31 cellular contexts compared by ENCODE assay signal in the genomic region with DNA sequence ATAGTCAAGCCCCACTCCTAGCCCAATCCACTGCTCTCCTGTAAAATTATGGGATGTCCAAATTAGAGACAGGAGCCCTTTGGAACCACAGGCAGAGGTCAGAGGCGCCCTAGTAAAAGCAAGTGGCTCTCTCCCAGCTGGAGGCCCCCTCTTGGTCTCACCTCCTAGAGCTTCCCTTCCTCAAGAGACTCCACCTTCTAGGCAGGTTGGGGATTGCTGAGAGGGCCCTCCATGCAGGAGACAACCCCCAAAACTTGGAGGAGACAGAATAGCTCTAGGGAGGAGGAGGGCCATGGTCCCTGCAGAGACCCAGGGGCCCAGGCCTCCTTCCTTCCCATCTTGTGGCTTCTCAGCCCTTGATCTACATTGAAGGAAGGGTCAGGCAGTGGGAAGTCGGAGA. TPM values are rescaled to one million over a fixed set of nuclear protein-coding genes. Genes with fewer than 3 reads are reported as not detected.
DNase-seq lines count a peak whose midpoint lies in the region; FAIRE-seq and TF ChIP-seq lines count a peak whose summit lies in the region.
"Had no signal": no experiment of that assay in that cellular context is flagged by ENCODE, and none has a peak within 500 bp of the region (broad histone marks: within the 10 kb centered on the region; RNA-seq: fewer than 3 reads in every experiment).

No MANE protein-coding gene starts in this region.

- no peak for TF ChIP-seq EP300 in H1 (IDR thresholded peaks at IDR 0.05; ENCODE audit: borderline replicate concordance in 1 of 2, low read depth in 2 of 2, low read length in 2 of 2)

- WGBS in H9 (ENCODE audit: extremely low coverage, insufficient read length, low lambda C conversion rate), result no CpG with 5 or more reads among the region's 2 CpGs
- WGBS in H1 (ENCODE audit: extremely low coverage in 1 of 2, insufficient coverage in 1 of 2, insufficient read length in 1 of 2, insufficient replicate concordance in 2 of 2, low coverage in 1 of 2, low lambda C conversion rate in 2 of 2, missing lambda C conversion rate in 1 of 2), 2 experiments, result 77% methylated on average over 2 of the region's 2 CpGs; no CpG with 5 or more reads in 1 of the 2 experiments

- peaks cover 37% of the 10 kb centered on the region for H3K27me3 Mint-ChIP-seq in H9 (ENCODE audit: low read depth)
- peaks cover 17% of the 10 kb centered on the region for H3K27me3 Mint-ChIP-seq in progenitor cell of endocrine pancreas

- H3K23me2 ChIP-seq in H9 (ENCODE audit: insufficient read length, low read depth, low read length, poor library complexity, severe bottlenecking) (peaks cover 3% of the 10 kb centered on the region), H1 (ENCODE audit: low read depth, low read length) (peaks cover 2% of the 10 kb centered on the region; the same call in 1 of the 2 replicates)

- peaks cover 12% of the 10 kb centered on the region for H3K4me1 ChIP-seq in H9 (ENCODE audit: insufficient read depth, low read length)
- H3K4me1 ChIP-seq in H1 (replicated peaks in 1 of 4; ENCODE audit: control insufficient read depth in 3 of 4, insufficient read depth in 4 of 4, low read length in 3 of 4), result peaks cover 13 to 26% (median 17%) of the 10 kb centered on the region in 4 experiments
- H3K4me1 ChIP-seq: BE2C had no signal

- H3K4me2 ChIP-seq in H9 (ENCODE audit: insufficient read depth, insufficient read length, low read length) (no peak overlapping the region), H1 (ENCODE audit: insufficient read depth in 1 of 2, low read depth in 2 of 2, low read length in 2 of 2) (peak overlapping the region in 1 of 2 experiments; percentile 8; a peak in 3 of 4 replicates)
- H3K4me2 ChIP-seq: BLaER1 had no signal

- H3K4ac ChIP-seq in H9 (ENCODE audit: low read depth, low read length), result no peak overlapping the region
- H3K4ac ChIP-seq in H1 (replicated peaks; ENCODE audit: insufficient read length, low read depth, low read length), result peak overlapping the region; percentile 24

- 0 out of 5 replicates have a peak overlapping the region, but pooled peaks of 1 of the 2 experiments have one; percentile 23 for H3K4me3 Mint-ChIP-seq in H9
- no peak overlapping the region for H3K4me3 Mint-ChIP-seq in progenitor cell of endocrine pancreas (ENCODE audit: low read depth)
- H3K4me3 Mint-ChIP-seq: CD14-positive monocyte; CD4-positive, alpha-beta memory T cell had no signal

- no peak overlapping the region for H4K91ac ChIP-seq in H9 (ENCODE audit: insufficient read length, low read depth, low read length)
- no peak overlapping the region for H4K91ac ChIP-seq in H1 (replicated peaks; ENCODE audit: insufficient read length, low read length)

- H3K27ac Mint-ChIP-seq in H9 (no peak overlapping the region), progenitor cell of endocrine pancreas (peak overlapping the region; percentile 29)
- H3K27ac Mint-ChIP-seq: CD14-positive monocyte; CD4-positive, alpha-beta memory T cell; CD4-positive, CD25-positive, alpha-beta regulatory T cell had no signal

- no peak overlapping the region for H3K18ac ChIP-seq in H9 (ENCODE audit: insufficient read length, low read depth, low read length)
- H3K18ac ChIP-seq in H1 (ENCODE audit: extremely low read depth, low read length), result peak overlapping the region; percentile 79

- H3K14ac ChIP-seq in H9 (ENCODE audit: insufficient read depth, low read length), result no peak overlapping the region
- no peak overlapping the region for H3K14ac ChIP-seq in H1 (ENCODE audit: insufficient read length)

- no peak for FAIRE-seq in H1 (lab: Jason Lieb, UNC)
- FAIRE-seq: A204.1, GM12878, GM12892, GM18507 had no signal

- H3K4me1 Mint-ChIP-seq in H9 (peaks cover 40 to 48% of the 10 kb centered on the region in 2 experiments), progenitor cell of endocrine pancreas (ENCODE audit: low read depth) (peaks cover 20% of the 10 kb centered on the region)

- no peak for TF ChIP-seq POLR2A in H1 (IDR thresholded peaks at IDR 0.05; ENCODE audit: control extremely low read depth in 1 of 2, low read depth in 2 of 2, low read length in 2 of 2)

- no peak overlapping the region for H3K27ac ChIP-seq in H9 (ENCODE audit: insufficient read length, low read depth, low read length)
- H3K27ac ChIP-seq in H1 (ENCODE audit: low read depth, low read length), result no peak overlapping the region
- H3K27ac ChIP-seq: BLaER1 had no signal

- H3K36me3 Mint-ChIP-seq in H9 (ENCODE audit: insufficient read depth in 1 of 3, low read depth in 3 of 3) (no peaks in the 10 kb centered on the region), progenitor cell of endocrine pancreas (ENCODE audit: insufficient read depth) (no peaks in the 10 kb centered on the region)

- no peak overlapping the region for H2AFZ ChIP-seq in H9 (ENCODE audit: low read length)
- H2AFZ ChIP-seq in H1 (ENCODE audit: low read length), result no peak overlapping the region

- POLR2A ChIA-PET in H1 (lab: Charles Lee; ENCODE audit: partially characterized antibody), result no interaction called here

- H2BK12ac ChIP-seq in H9 (ENCODE audit: insufficient read length, low read depth, low read length) (no peak overlapping the region), H1 (ENCODE audit: low read depth, low read length) (peak overlapping the region; percentile 95; the same call in 1 of the 2 replicates)

- H4K8ac ChIP-seq in H9 (replicated peaks; ENCODE audit: insufficient read length, low read depth, low read length) (no peak overlapping the region), H1 (ENCODE audit: extremely low read depth, insufficient read depth, low read length) (no peak overlapping the region)

- H3K56ac ChIP-seq in H9 (ENCODE audit: insufficient read length, low read depth, low read length) (no peak overlapping the region), H1 (replicated peaks; ENCODE audit: insufficient read length, low read depth, low read length) (no peak overlapping the region)

- no peak overlapping the region for H3K23ac ChIP-seq in H9 (ENCODE audit: insufficient read length, low read depth, low read length)
- H3K23ac ChIP-seq in H1 (ENCODE audit: insufficient read length), result no peak overlapping the region

- H2BK5ac ChIP-seq in H9 (ENCODE audit: insufficient read length, low read length) (no peak overlapping the region), H1 (ENCODE audit: low read depth, low read length) (no peak overlapping the region; the same call in 1 of the 2 replicates)

- H3K79me2 ChIP-seq in H9 (ENCODE audit: insufficient read depth, low read length) (no peaks in the 10 kb centered on the region), H1 (ENCODE audit: control insufficient read depth in 1 of 2, insufficient read depth in 2 of 2, low read length in 2 of 2) (no peaks in the 10 kb centered on the region)

- no peak overlapping the region for H3K9ac ChIP-seq in H9 (ENCODE audit: extremely low read depth, insufficient read length, low read length)
- no peak overlapping the region for H3K9ac ChIP-seq in H1 (replicated peaks in 1 of 4; ENCODE audit: extremely low read depth in 1 of 4, low read depth in 3 of 4, low read length in 3 of 4)
- H3K9ac ChIP-seq: BLaER1 had no signal

- H3T11ph ChIP-seq in H9 (ENCODE audit: low read length), result no peak overlapping the region

- TF ChIP-seq CTCF in H9 (conservative IDR thresholded peaks at IDR 0.05) (no peak), H1 (IDR thresholded peaks at IDR 0.05; ENCODE audit: control extremely low read depth in 1 of 3, insufficient read depth in 1 of 3, low read depth in 1 of 3, low read length in 3 of 3) (no peak), progenitor cell of endocrine pancreas (IDR thresholded peaks at IDR 0.05; ENCODE audit: unreplicated experiment) (no peak)

- H2BK15ac ChIP-seq in H9 (ENCODE audit: low read depth, low read length) (0 out of 2 replicates have a peak overlapping the region, but pooled peaks have one; percentile 15), H1 (ENCODE audit: low read length) (peak overlapping the region; percentile 89; the same call in 1 of the 2 replicates)

- H3K9me3 ChIP-seq in H9 (ENCODE audit: control insufficient read depth, low read depth, low read length), result no peaks in the 10 kb centered on the region
- H3K9me3 ChIP-seq in H1 (ENCODE audit: insufficient read depth in 2 of 2, low read depth in 1 of 2, low read length in 1 of 2), result no peaks in the 10 kb centered on the region
- H3K9me3 ChIP-seq: BE2C, BLaER1 had no signal

- no peak overlapping the region for H2BK120ac ChIP-seq in H9 (ENCODE audit: low read depth, low read length, poor library complexity, severe bottlenecking)
- no peak overlapping the region for H2BK120ac ChIP-seq in H1 (replicated peaks; ENCODE audit: low read depth, low read length)

- no peak overlapping the region for H3K4me3 ChIP-seq in H1 (ENCODE audit: extremely low read depth in 1 of 4, insufficient read depth in 2 of 4, low read depth in 3 of 4, low read length in 4 of 4)
- H3K4me3 ChIP-seq: BLaER1, GM12878 had no signal

- no peaks in the 10 kb centered on the region for H3K9me3 Mint-ChIP-seq in H9
- H3K9me3 Mint-ChIP-seq in progenitor cell of endocrine pancreas (ENCODE audit: low read depth), result no peaks in the 10 kb centered on the region
- H3K9me3 Mint-ChIP-seq: CD4-positive, alpha-beta memory T cell; CD8-positive, alpha-beta memory T cell had no signal

- no peaks in the 10 kb centered on the region for H3K36me3 ChIP-seq in H1 (ENCODE audit: control insufficient read depth in 2 of 4, insufficient read depth in 4 of 4, low read length in 3 of 4)
- H3K36me3 ChIP-seq: BE2C, BLaER1 had no signal

- H3K79me1 ChIP-seq in H9 (ENCODE audit: insufficient read depth, low read depth, low read length, poor library complexity, severe bottlenecking) (no peaks in the 10 kb centered on the region), H1 (ENCODE audit: low read depth, low read length) (no peaks in the 10 kb centered on the region)

- no peaks in the 10 kb centered on the region for H3K27me3 ChIP-seq in H9 (ENCODE audit: insufficient read depth, low read length)
- H3K27me3 ChIP-seq in H1 (replicated peaks in 1 of 4; ENCODE audit: control insufficient read depth in 3 of 4, extremely low read depth in 1 of 4, insufficient read depth in 3 of 4, low read length in 3 of 4), result peaks cover 0 to 4% (median 2%) of the 10 kb centered on the region in 4 experiments; a peak in 3 of 7 replicates
- H3K27me3 ChIP-seq: BE2C, BLaER1 had no signal

- H2BK20ac ChIP-seq in H9 (ENCODE audit: low read depth, low read length, poor library complexity, severe bottlenecking) (no peak overlapping the region), H1 (ENCODE audit: low read length) (peak overlapping the region; percentile 80; the same call in 1 of the 2 replicates)

- TF ChIP-seq RAD21 in H1 (IDR thresholded peaks at IDR 0.05 in 1 of 2, conservative IDR thresholded peaks at IDR 0.05 in 1 of 2; ENCODE audit: low read depth in 2 of 2, low read length in 2 of 2), result no peak

- no peak overlapping the region for H4K5ac ChIP-seq in H9 (ENCODE audit: insufficient read length, low read depth, low read length)
- no peak overlapping the region for H4K5ac ChIP-seq in H1 (ENCODE audit: insufficient read length, low read depth, low read length)

- DNase-seq in H9 (no peak), H1 (ENCODE audit: low read depth in 1 of 2, low spot score in 2 of 2) (no peak), progenitor cell of endocrine pancreas (ENCODE audit: low spot score, unreplicated experiment) (no peak), HuH-7 (ENCODE audit: low spot score) (no peak), NCI-H2227 treated with DMSO at 0.1 percent for 48 hours (lab: John Stamatoyannopoulos, UW) (no peak)
- DNase-seq in stimulated activated CD4-positive, alpha-beta T cell treated with anti-CD3 and anti-CD28 coated beads, Interleukin-4, amount 100 ng/mL, for 1 hour, result no peak
- DNase-seq: 8988T; ACHN; BE2C; C1 segment of cervical spinal cord; CD4-positive, alpha-beta memory T cell; CD4-positive, CD25-positive, alpha-beta regulatory T cell; CD8-positive, alpha-beta memory T cell; COR-L47; DMS 273 treated with DMSO at 0.1 percent for 48 hours; DMS153; DMS53; DMS79; DND-41; EL; GDM1 had no signal

- H2AK5ac ChIP-seq in H9 (ENCODE audit: insufficient read length, low read length) (no peak overlapping the region), H1 (ENCODE audit: low read depth, low read length) (no peak overlapping the region)

- CTCF ChIA-PET in H1 (lab: Charles Lee; ENCODE audit: partially characterized antibody), result interaction anchor here (0.6 to 11.6 kb wide), 15 partner anchors 8 to 93 kb away, joined by 3 to 167 read pairs (median 11); partner anchors contain the start of gene PPP1R1B

- no peaks in the 10 kb centered on the region for H4K20me1 ChIP-seq in H9 (ENCODE audit: control insufficient read depth, insufficient read depth, insufficient read length)
- H4K20me1 ChIP-seq in H1 (replicated peaks in 1 of 2; ENCODE audit: control insufficient read depth in 1 of 2, insufficient read depth in 2 of 2, low read length in 2 of 2), result no peaks in the 10 kb centered on the region
- H4K20me1 ChIP-seq: BLaER1 had no signal

RNA-seq across cellular contexts. Expression of gene NEUROD2, which starts 29.4 kb away (rescaled TPM):
- total RNA-seq in H9 (2021) (not detected in 2 replicates), progenitor cell of endocrine pancreas (not detected in 2 replicates)
- not detected in 2 replicates for total RNA-seq in H1 (2021; fragmentation: NEBNext Ultra II Directional; extraction: Animal tissue kit (Norgen Biotek cat#: 25700))
- polyA plus RNA-seq in H1 (2011; rRNA removed), result not detected in 2 replicates
- polyA plus RNA-seq in H1 (2011; cell fraction: cytosol; rRNA removed), result not detected
- not detected for polyA plus RNA-seq in H1 (2011; cell fraction: nucleus; rRNA removed)
- polyA plus RNA-seq in H1 (2012, experiment 1 of 2), result not detected in 4 replicates
- 0.12 TPM for polyA plus RNA-seq in H1 (2012, experiment 2 of 2)
- 0.02 TPM for polyA plus RNA-seq in H1 (2013, experiment 1 of 2)
- 0.02 TPM for polyA plus RNA-seq in H1 (2013, experiment 2 of 2)
- polyA minus RNA-seq in H1 (2011; rRNA and poly(A)+ RNA removed), result not detected in 2 replicates
- not detected for polyA minus RNA-seq in H1 (2011; cell fraction: cytosol; rRNA and poly(A)+ RNA removed)
- not detected for polyA minus RNA-seq in H1 (2011; cell fraction: nucleus; rRNA and poly(A)+ RNA removed)
- total RNA-seq: A673; CD4-positive, alpha-beta memory T cell; CD4-positive, CD25-positive, alpha-beta regulatory T cell; CD8-positive, alpha-beta memory T cell; Daoy; G401; GM12878 had no signal
- polyA plus RNA-seq: AG04450; CD14-positive monocyte; CD4-positive, CD25-positive, alpha-beta regulatory T cell; CD8-positive, alpha-beta memory T cell; GM12878 had no signal

RNA-seq across cellular contexts. Expression of gene PPP1R1B, which starts 48.5 kb away (rescaled TPM):
- 14.7 and 15.5 TPM in 2 replicates for total RNA-seq in H9 (2021)
- total RNA-seq in H1 (2021; fragmentation: NEBNext Ultra II Directional; extraction: Animal tissue kit (Norgen Biotek cat#: 25700)), result 9.4 and 10.7 TPM in 2 replicates
- 21.0 and 22.3 TPM in 2 replicates for polyA plus RNA-seq in H1 (2011; rRNA removed)
- 15.9 TPM for polyA plus RNA-seq in H1 (2011; cell fraction: cytosol; rRNA removed)
- polyA plus RNA-seq in H1 (2011; cell fraction: nucleus; rRNA removed), result 15.3 TPM
- 13.4 to 19.6 TPM (median 17.0 TPM) in 4 replicates for polyA plus RNA-seq in H1 (2012, experiment 1 of 2)
- 22.0 TPM for polyA plus RNA-seq in H1 (2012, experiment 2 of 2)
- polyA plus RNA-seq in H1 (2013, experiment 1 of 2), result 10.8 TPM
- polyA plus RNA-seq in H1 (2013, experiment 2 of 2), result 11.3 TPM
- polyA minus RNA-seq in H1 (2011; rRNA and poly(A)+ RNA removed), result 9.1 and 11.8 TPM in 2 replicates
- polyA minus RNA-seq in H1 (2011; cell fraction: cytosol; rRNA and poly(A)+ RNA removed), result 7.9 TPM
- polyA minus RNA-seq in H1 (2011; cell fraction: nucleus; rRNA and poly(A)+ RNA removed), result 4.6 TPM
- 0.89 TPM in 1 of 2 replicates, not detected in the other for total RNA-seq in progenitor cell of endocrine pancreas
- total RNA-seq: CD4-positive, alpha-beta memory T cell; CD4-positive, CD25-positive, alpha-beta regulatory T cell; CD8-positive, alpha-beta memory T cell; Daoy; GM12878 had no signal
- polyA plus RNA-seq: AG04450; CD14-positive monocyte; CD4-positive, alpha-beta memory T cell; CD4-positive, CD25-positive, alpha-beta regulatory T cell; CD8-positive, alpha-beta memory T cell had no signal

RNA-seq across cellular contexts. Expression of gene STARD3, which starts 58.7 kb away (rescaled TPM):
- total RNA-seq in H9 (2021) (48.2 and 51.3 TPM in 2 replicates), progenitor cell of endocrine pancreas (57.0 and 62.5 TPM in 2 replicates)
- 47.6 and 56.7 TPM in 2 replicates for total RNA-seq in H1 (2021; fragmentation: NEBNext Ultra II Directional; extraction: Animal tissue kit (Norgen Biotek cat#: 25700))
- 80.3 and 116 TPM in 2 replicates for polyA plus RNA-seq in H1 (2011; rRNA removed)
- polyA plus RNA-seq in H1 (2011; cell fraction: cytosol; rRNA removed), result 80.2 TPM
- 203 TPM for polyA plus RNA-seq in H1 (2011; cell fraction: nucleus; rRNA removed)
- 54.2 to 69.5 TPM (median 56.8 TPM) in 4 replicates for polyA plus RNA-seq in H1 (2012, experiment 1 of 2)
- polyA plus RNA-seq in H1 (2012, experiment 2 of 2), result 61.3 TPM
- 80.5 TPM for polyA plus RNA-seq in H1 (2013, experiment 1 of 2)
- polyA plus RNA-seq in H1 (2013, experiment 2 of 2), result 91.9 TPM
- 78.6 and 84.8 TPM in 2 replicates for polyA minus RNA-seq in H1 (2011; rRNA and poly(A)+ RNA removed)
- polyA minus RNA-seq in H1 (2011; cell fraction: cytosol; rRNA and poly(A)+ RNA removed), result 37.6 TPM
- polyA minus RNA-seq in H1 (2011; cell fraction: nucleus; rRNA and poly(A)+ RNA removed), result 53.7 TPM
